Comparison of ENCODE assay signal across 8 cellular contexts in genomic region chr21:8257083-8257799, GRCh38.
A peak's percentile ranks its signal among the peaks of the same experiment; 100 is the strongest.
DNase-seq lines count a peak whose midpoint lies in the region; TF ChIP-seq lines count a peak whose summit lies in the region.
"Not testable (repeated sequence)": the region's sequence is repeated elsewhere in the genome, so short reads cannot be mapped to it uniquely, and the experiment has no call there.

No MANE protein-coding gene starts in this region.

- intact Hi-C loops in activated CD4-positive, alpha-beta T cell treated with anti-CD3 and anti-CD28 coated beads, Interleukin-2, amount 10 ng/mL, durations not matched to agents 24 days and 14 days (cut with micrococcal nuclease); posterior cingulate gyrus (cut with DNase I): not testable (repeated sequence)

- not testable (repeated sequence) for H3K27me3 Mint-ChIP-seq in activated CD4-positive, alpha-beta T cell treated with anti-CD3 and anti-CD28 coated beads, Interleukin-2, amount 10 ng/mL, durations not matched to agents 24 days and 14 days

- peak; percentile 13 for DNase-seq in AG09309 (ENCODE audit: low read depth)
- peak; percentile 0 for DNase-seq in M059J (ENCODE audit: low read depth)
- peak; percentile 76 for DNase-seq in activated CD4-positive, alpha-beta T cell treated with anti-CD3 and anti-CD28 coated beads, Interleukin-2, amount 10 ng/mL, durations not matched to agents 24 days and 14 days
- DNase-seq in activated T-cell treated with anti-CD3 and anti-CD28 coated beads, Interleukin-2, amount 50 U/mL, for 48 hours: peak; percentile 53 to 70
- DNase-seq in choroid plexus epithelial cell (ENCODE audit: low read depth): peak; percentile 19
- DNase-seq in inferior parietal cortex (ENCODE audit: extremely low spot score): peak; percentile 8
- DNase-seq in posterior cingulate gyrus: peak in 7 of 10 donors; percentile 1 to 82 (median 12)
- peak; percentile 18 for DNase-seq in stimulated activated CD8-positive, alpha-beta memory T cell treated with anti-CD3 and anti-CD28 coated beads, Interleukin-15, amount 100 ng/mL, for 24 hours (ENCODE audit: low read depth)

- H3K4me3 ChIP-seq in AG09309 (ENCODE audit: control insufficient read depth, low read depth, low read length); choroid plexus epithelial cell (ENCODE audit: low read depth, low read length): not testable (repeated sequence)

- H3K36me3 Mint-ChIP-seq in activated CD4-positive, alpha-beta T cell treated with anti-CD3 and anti-CD28 coated beads, Interleukin-2, amount 10 ng/mL, durations not matched to agents 24 days and 14 days (ENCODE audit: low read depth): not testable (repeated sequence)

- TF ChIP-seq CTCF in AG09309 (IDR thresholded peaks at IDR 0.05; ENCODE audit: control insufficient read depth, insufficient read depth, low read depth, low read length, missing control alignments); choroid plexus epithelial cell (conservative IDR thresholded peaks at IDR 0.05; ENCODE audit: low read depth, low read length): not testable (repeated sequence)

- not testable (repeated sequence) for H3K4me1 Mint-ChIP-seq in activated CD4-positive, alpha-beta T cell treated with anti-CD3 and anti-CD28 coated beads, Interleukin-2, amount 10 ng/mL, durations not matched to agents 24 days and 14 days

- not testable (repeated sequence) for H3K4me3 Mint-ChIP-seq in activated CD4-positive, alpha-beta T cell treated with anti-CD3 and anti-CD28 coated beads, Interleukin-2, amount 10 ng/mL, durations not matched to agents 24 days and 14 days

- H3K9me3 Mint-ChIP-seq in activated CD4-positive, alpha-beta T cell treated with anti-CD3 and anti-CD28 coated beads, Interleukin-2, amount 10 ng/mL, durations not matched to agents 24 days and 14 days: not testable (repeated sequence)

- not testable (repeated sequence) for H3K27ac Mint-ChIP-seq in activated CD4-positive, alpha-beta T cell treated with anti-CD3 and anti-CD28 coated beads, Interleukin-2, amount 10 ng/mL, durations not matched to agents 24 days and 14 days

Comparison
In these comparisons a context has a peak if more than half of its experiments do, and no peak if none do; other contexts are left out.
1. DNase-seq: peak in every context shown above with its lines; median percentile 76 in activated CD4-positive, alpha-beta T cell treated with anti-CD3 and anti-CD28 coated beads, Interleukin-2, amount 10 ng/mL, durations not matched to agents 24 days and 14 days; 62 in activated T-cell treated with anti-CD3 and anti-CD28 coated beads, Interleukin-2, amount 50 U/mL, for 48 hours; 19 in choroid plexus epithelial cell; 18 in stimulated activated CD8-positive, alpha-beta memory T cell treated with anti-CD3 and anti-CD28 coated beads, Interleukin-15, amount 100 ng/mL, for 24 hours; 13 in AG09309; 12 in posterior cingulate gyrus; 8 in inferior parietal cortex; 0 in M059J.